8 cellular contexts compared by ENCODE assay signal in genomic region chr13:75365724-75366173, GRCh38.
DNase-seq lines count a peak whose midpoint lies in the region; ATAC-seq and TF ChIP-seq lines count a peak whose summit lies in the region.

No MANE protein-coding gene starts in this region.

- DNase-seq in activated T-cell treated with anti-CD3 and anti-CD28 coated beads, Interleukin-2, amount 50 U/mL, for 4 hours = no peak
- DNase-seq in activated T-cell treated with anti-CD3 and anti-CD28 coated beads for 4 hours (no peak), NCI-H460 (ENCODE audit: extremely low read depth, low read depth) (peak; percentile 11), dedifferentiated amniotic fluid mesenchymal stem cell (ENCODE audit: extremely low spot score) (peak; percentile 49), D341Med (ENCODE audit: low spot score) (no peak), adrenal gland (no peak)

- H3K4me1 Mint-ChIP-seq in activated T-cell treated with anti-CD3 and anti-CD28 coated beads, Interleukin-2, amount 50 U/mL, for 4 hours (ENCODE audit: low read depth) = peaks cover 29% of the 10 kb centered on the region
- peaks cover 8% of the 10 kb centered on the region for H3K4me1 Mint-ChIP-seq in stimulated activated memory B cell treated with anti-CD40 and anti-IgM and Interleukin-4, amounts not matched to agents 10 μg/mL and 1 μg/mL and 100 μg/mL, for 72 hours

- peak overlapping the region; percentile 42 for H3K4me3 Mint-ChIP-seq in activated T-cell treated with anti-CD3 and anti-CD28 coated beads, Interleukin-2, amount 50 U/mL, for 4 hours
- peak overlapping the region; percentile 57 for H3K4me3 Mint-ChIP-seq in stimulated activated memory B cell treated with anti-CD40 and anti-IgM and Interleukin-4, amounts not matched to agents 10 μg/mL and 1 μg/mL and 100 μg/mL, for 72 hours

- peaks cover 31 to 62% of the 10 kb centered on the region in 2 donors for H3K4me1 ChIP-seq in adrenal gland (replicated peaks in 1 of 2)

- peaks cover 5% of the 10 kb centered on the region for H3K27me3 Mint-ChIP-seq in activated T-cell treated with anti-CD3 and anti-CD28 coated beads, Interleukin-2, amount 50 U/mL, for 4 hours (ENCODE audit: low read depth)
- H3K27me3 Mint-ChIP-seq in stimulated activated memory B cell treated with anti-CD40 and anti-IgM and Interleukin-4, amounts not matched to agents 10 μg/mL and 1 μg/mL and 100 μg/mL, for 72 hours = no peaks in the 10 kb centered on the region

- H3K9me3 Mint-ChIP-seq in activated T-cell treated with anti-CD3 and anti-CD28 coated beads, Interleukin-2, amount 50 U/mL, for 4 hours = no peaks in the 10 kb centered on the region
- H3K9me3 Mint-ChIP-seq in stimulated activated memory B cell treated with anti-CD40 and anti-IgM and Interleukin-4, amounts not matched to agents 10 μg/mL and 1 μg/mL and 100 μg/mL, for 72 hours = no peaks in the 10 kb centered on the region

- ATAC-seq in activated T-cell treated with anti-CD3 and anti-CD28 coated beads, Interleukin-2, amount 50 U/mL, for 4 hours = peak; percentile 97 to 98
- peak; percentile 94 for ATAC-seq in HG02610 (IDR thresholded peaks at IDR 0.05; ENCODE audit: unreplicated experiment)
- ATAC-seq in stimulated activated memory B cell treated with anti-CD40 and anti-IgM and Interleukin-4, amounts not matched to agents 10 μg/mL and 1 μg/mL and 100 μg/mL, for 72 hours = peak; percentile 84

- peak overlapping the region; percentile 52 for H3K27ac Mint-ChIP-seq in stimulated activated memory B cell treated with anti-CD40 and anti-IgM and Interleukin-4, amounts not matched to agents 10 μg/mL and 1 μg/mL and 100 μg/mL, for 72 hours

- no peaks in the 10 kb centered on the region for H3K9me3 ChIP-seq in adrenal gland (replicated peaks in 1 of 3)

- TF ChIP-seq POLR2A in adrenal gland (IDR thresholded peaks at IDR 0.05) = no peak

- H3K27ac ChIP-seq in adrenal gland = peak overlapping the region in 2 of 5 donors; percentile 38 to 74

- TF ChIP-seq CTCF in adrenal gland (IDR thresholded peaks at IDR 0.05) = peak in 2 of 6 experiments; percentile 8 to 16

- intact Hi-C loops in adrenal gland (cut with DNase I) = loop anchor here (10.0 kb wide), 2 partner anchors 109 to 119 kb away; partner anchors contain the start of gene TBC1D4 (in 1 of the 2)

- WGBS in adrenal gland, 4 donors = 60 to 64% (median 63%) methylated on average over 5 of the region's 5 CpGs

- H3K4me3 ChIP-seq in adrenal gland = no peak overlapping the region

- H3K27me3 ChIP-seq in adrenal gland = no peaks in the 10 kb centered on the region

- H3K36me3 Mint-ChIP-seq in activated T-cell treated with anti-CD3 and anti-CD28 coated beads, Interleukin-2, amount 50 U/mL, for 4 hours (ENCODE audit: insufficient read depth) = no peaks in the 10 kb centered on the region
- no peaks in the 10 kb centered on the region for H3K36me3 Mint-ChIP-seq in stimulated activated memory B cell treated with anti-CD40 and anti-IgM and Interleukin-4, amounts not matched to agents 10 μg/mL and 1 μg/mL and 100 μg/mL, for 72 hours

- peaks cover 0 to 6% of the 10 kb centered on the region in 2 donors for H3K36me3 ChIP-seq in adrenal gland (replicated peaks in 1 of 2)

Comparison
In these comparisons a context has a peak if more than half of its experiments do, and no peak if none do; other contexts are left out.
1. DNase-seq: peak in NCI-H460 (single experiment) and dedifferentiated amniotic fluid mesenchymal stem cell (single experiment); none in activated T-cell treated with anti-CD3 and anti-CD28 coated beads, Interleukin-2, amount 50 U/mL, for 4 hours (single experiment), activated T-cell treated with anti-CD3 and anti-CD28 coated beads for 4 hours (single experiment), D341Med (single experiment) and adrenal gland (0 of 7).
2. Peak in every context shown above with its lines, with median percentiles within 50 percentile points of each other: ATAC-seq.